Comparison of ENCODE assay signal across 19 cellular contexts in genomic region chr1:245260116-245260882, GRCh38.
DNase-seq lines count a peak whose midpoint lies in the region; ATAC-seq and TF ChIP-seq lines count a peak whose summit lies in the region.
"Had no signal": no experiment of that assay in that cellular context is flagged by ENCODE, and none has a peak within 500 bp of the region (broad histone marks: within the 10 kb centered on the region; RNA-seq: fewer than 3 reads in every experiment).

No MANE protein-coding gene starts in this region.

- TF ChIP-seq POLR2A in thyroid gland (IDR thresholded peaks at IDR 0.05), result no peak

- H3K9me3 Mint-ChIP-seq in activated T-cell treated with anti-CD3 and anti-CD28 coated beads, Interleukin-2, amount 50 U/mL, for 4 hours, result no peaks in the 10 kb centered on the region
- H3K9me3 Mint-ChIP-seq: activated CD4-positive, alpha-beta T cell treated with anti-CD3 and anti-CD28 coated beads, Interleukin-2, amount 10 ng/mL, durations not matched to agents 7 days and 5 days; T-cell had no signal

- no peak for TF ChIP-seq CTCF in cardiac muscle cell (IDR thresholded peaks at IDR 0.05; ENCODE audit: low read depth, low read length)
- no peak for TF ChIP-seq CTCF in kidney epithelial cell (IDR thresholded peaks at IDR 0.05; ENCODE audit: insufficient read depth, low read length, poor library complexity, severe bottlenecking)
- TF ChIP-seq CTCF in thyroid gland (IDR thresholded peaks at IDR 0.05), result peak in 1 of 6 experiments; percentile 6

- H3K4me1 Mint-ChIP-seq in activated T-cell treated with anti-CD3 and anti-CD28 coated beads, Interleukin-2, amount 50 U/mL, for 4 hours (ENCODE audit: low read depth), result no peaks in the 10 kb centered on the region
- H3K4me1 Mint-ChIP-seq: activated CD4-positive, alpha-beta T cell treated with anti-CD3 and anti-CD28 coated beads, Interleukin-2, amount 10 ng/mL, durations not matched to agents 7 days and 5 days; T-cell had no signal

- 52% methylated on average over 6 of the region's 6 CpGs for WGBS in right cardiac atrium
- WGBS in thyroid gland, 2 donors, result 45 to 58% methylated on average over 6 of the region's 6 CpGs

- no peak overlapping the region for H3K4me3 Mint-ChIP-seq in activated T-cell treated with anti-CD3 and anti-CD28 coated beads, Interleukin-2, amount 50 U/mL, for 4 hours
- H3K4me3 Mint-ChIP-seq: activated CD4-positive, alpha-beta T cell treated with anti-CD3 and anti-CD28 coated beads, Interleukin-2, amount 10 ng/mL, durations not matched to agents 7 days and 5 days; dendritic cell treated with granulocyte-macrophage colony-stimulating factor and Interleukin-4, amounts not matched to agents 40 ng/mL and 50 ng/mL, for 4 days; naive thymus-derived CD4-positive, alpha-beta T cell; T-cell had no signal

- no peaks in the 10 kb centered on the region for H3K27me3 ChIP-seq in cardiac muscle cell
- no peaks in the 10 kb centered on the region for H3K27me3 ChIP-seq in right cardiac atrium (ENCODE audit: control insufficient read depth, insufficient read depth)
- no peaks in the 10 kb centered on the region for H3K27me3 ChIP-seq in kidney epithelial cell (ENCODE audit: control insufficient read depth, insufficient read depth, low read length)
- no peaks in the 10 kb centered on the region for H3K27me3 ChIP-seq in thyroid gland
- H3K27me3 ChIP-seq: hepatocyte had no signal

- no peak for ATAC-seq in right cardiac atrium
- peak; percentile 34 for ATAC-seq in SK-N-SH treated with all-trans-retinoic acid at 6 μM for 48 hours
- no peak for ATAC-seq in activated T-cell treated with anti-CD3 and anti-CD28 coated beads, Interleukin-2, amount 50 U/mL, for 4 hours
- ATAC-seq in GM21737 (IDR thresholded peaks at IDR 0.05; ENCODE audit: unreplicated experiment), result no peak
- ATAC-seq: naive thymus-derived CD4-positive, alpha-beta T cell; Right ventricle myocardium inferior; T-cell had no signal

- intact Hi-C loops in right cardiac atrium (cut with DNase I), result no loop called here
- intact Hi-C loops in thyroid gland (cut with DNase I), result no loop called here

- H3K9me3 ChIP-seq in cardiac muscle cell (ENCODE audit: low read depth), result no peaks in the 10 kb centered on the region
- H3K9me3 ChIP-seq in right cardiac atrium (ENCODE audit: control insufficient read depth, low read length), result no peaks in the 10 kb centered on the region
- no peaks in the 10 kb centered on the region for H3K9me3 ChIP-seq in thyroid gland
- H3K9me3 ChIP-seq: sigmoid colon had no signal

- H3K36me3 Mint-ChIP-seq in activated T-cell treated with anti-CD3 and anti-CD28 coated beads, Interleukin-2, amount 50 U/mL, for 4 hours (ENCODE audit: insufficient read depth), result no peaks in the 10 kb centered on the region
- H3K36me3 Mint-ChIP-seq: naive thymus-derived CD4-positive, alpha-beta T cell; T-cell had no signal

- peaks cover 2% of the 10 kb centered on the region for H3K36me3 ChIP-seq in cardiac muscle cell
- no peaks in the 10 kb centered on the region for H3K36me3 ChIP-seq in kidney epithelial cell (ENCODE audit: control insufficient read depth, insufficient read depth, low read length)
- H3K36me3 ChIP-seq in thyroid gland, result no peaks in the 10 kb centered on the region
- H3K36me3 ChIP-seq: sigmoid colon had no signal

- H3K4me1 ChIP-seq in cardiac muscle cell (ENCODE audit: low read depth) (peaks cover 45% of the 10 kb centered on the region), right cardiac atrium (ENCODE audit: control insufficient read depth, insufficient read depth, low read length) (no peaks in the 10 kb centered on the region), thyroid gland (peaks cover 39 to 70% of the 10 kb centered on the region in 2 donors)
- H3K4me1 ChIP-seq: sigmoid colon had no signal

- H3K4me3 ChIP-seq in cardiac muscle cell (no peak overlapping the region), right cardiac atrium (ENCODE audit: low read length) (no peak overlapping the region), kidney epithelial cell (ENCODE audit: low read depth, low read length) (no peak overlapping the region), thyroid gland (replicated peaks in 1 of 3) (no peak overlapping the region)
- H3K4me3 ChIP-seq: hepatocyte, sigmoid colon had no signal

- DNase-seq in cardiac muscle cell (ENCODE audit: low read depth in 1 of 2, low spot score in 1 of 2), result no peak
- DNase-seq in right cardiac atrium, result no peak
- peak; percentile 96 for DNase-seq in kidney epithelial cell (ENCODE audit: low read depth)
- DNase-seq in thyroid gland, result peak; percentile 56 to 57
- DNase-seq in amniotic stem cell (lab: John Stamatoyannopoulos, UW), result no peak
- DNase-seq in activated T-cell treated with anti-CD3 and anti-CD28 coated beads, Interleukin-2, amount 50 U/mL, for 4 hours, result no peak
- DNase-seq: activated CD4-positive, alpha-beta T cell treated with anti-CD3 and anti-CD28 coated beads, Interleukin-2, amount 10 ng/mL, durations not matched to agents 7 days and 5 days; activated CD8-positive, alpha-beta memory T cell treated with anti-CD3 and anti-CD28 coated beads, Interleukin-2, amount 50 U/mL, for 4 hours; activated effector memory CD4-positive, alpha-beta T cell treated with Interleukin-2 at 50 U/mL for 16 hours; C1 segment of cervical spinal cord; mammary epithelial cell; naive thymus-derived CD4-positive, alpha-beta T cell; sigmoid colon; T-cell had no signal

- H3K27me3 Mint-ChIP-seq in activated T-cell treated with anti-CD3 and anti-CD28 coated beads, Interleukin-2, amount 50 U/mL, for 4 hours (ENCODE audit: low read depth), result peaks cover 4% of the 10 kb centered on the region
- H3K27me3 Mint-ChIP-seq: activated CD4-positive, alpha-beta T cell treated with anti-CD3 and anti-CD28 coated beads, Interleukin-2, amount 10 ng/mL, durations not matched to agents 7 days and 5 days had no signal

- H3K27ac ChIP-seq in cardiac muscle cell, result peak overlapping the region; percentile 34
- H3K27ac ChIP-seq in right cardiac atrium (ENCODE audit: low read length), result no peak overlapping the region
- H3K27ac ChIP-seq in thyroid gland, result peak overlapping the region; percentile 85 to 93 (median 89)
- H3K27ac ChIP-seq: hepatocyte, sigmoid colon had no signal

TF ChIP-seq in SK-N-SH treated with all-trans-retinoic acid at 6 μM for 48 hours, 23 proteins besides CTCF, POLR2A, EP300 and RAD21:
- TF ChIP-seq ZC3H10 (CRISPR knock-in tag; IDR thresholded peaks at IDR 0.05), result no peak
- no peak for TF ChIP-seq ARNTL (CRISPR knock-in tag; IDR thresholded peaks at IDR 0.05; ENCODE audit: borderline replicate concordance, low read depth)
- no peak for TF ChIP-seq ZNF8 (CRISPR knock-in tag; IDR thresholded peaks at IDR 0.05)
- TF ChIP-seq ZFP30 (CRISPR knock-in tag; IDR thresholded peaks at IDR 0.05), result no peak
- no peak; the same call in 1 of the 2 replicates for TF ChIP-seq TCF4 (CRISPR knock-in tag; IDR thresholded peaks at IDR 0.05; ENCODE audit: borderline replicate concordance)
- TF ChIP-seq ESRRG (CRISPR knock-in tag; IDR thresholded peaks at IDR 0.05), result no peak
- TF ChIP-seq CSDC2 (CRISPR knock-in tag; IDR thresholded peaks at IDR 0.05), result no peak
- no peak for TF ChIP-seq PATZ1 (CRISPR knock-in tag; IDR thresholded peaks at IDR 0.05; ENCODE audit: borderline replicate concordance)
- TF ChIP-seq ZNF70 (CRISPR knock-in tag; IDR thresholded peaks at IDR 0.05), result no peak
- no peak for TF ChIP-seq ISL1 (CRISPR knock-in tag; IDR thresholded peaks at IDR 0.05)
- TF ChIP-seq CREB5 (CRISPR knock-in tag; IDR thresholded peaks at IDR 0.05; ENCODE audit: low read depth), result no peak
- TF ChIP-seq CSRNP3 (CRISPR knock-in tag; IDR thresholded peaks at IDR 0.05), result no peak
- TF ChIP-seq ZNF565 (CRISPR knock-in tag; conservative IDR thresholded peaks at IDR 0.05; ENCODE audit: low read depth), result no peak
- no peak for TF ChIP-seq ZFP3 (CRISPR knock-in tag; IDR thresholded peaks at IDR 0.05)
- no peak for TF ChIP-seq GLIS3 (CRISPR knock-in tag; IDR thresholded peaks at IDR 0.05)

Comparison
In these comparisons a context has a peak if more than half of its experiments do, and no peak if none do; other contexts are left out.
1. DNase-seq: peak in kidney epithelial cell (single experiment) and thyroid gland (2 of 2); none in cardiac muscle cell (0 of 2), right cardiac atrium (0 of 3), amniotic stem cell (single experiment) and activated T-cell treated with anti-CD3 and anti-CD28 coated beads, Interleukin-2, amount 50 U/mL, for 4 hours (single experiment).